ENCODE assay signal across 9 cellular contexts in genomic region chr4:122542411-122543236, GRCh38.
DNase-seq lines count a peak whose midpoint lies in the region; ATAC-seq and TF ChIP-seq lines count a peak whose summit lies in the region.
"Had no signal": no experiment of that assay in that cellular context is flagged by ENCODE, and none has a peak within 500 bp of the region (broad histone marks: within the 10 kb centered on the region; RNA-seq: fewer than 3 reads in every experiment).

No MANE protein-coding gene starts in this region.

- H3K27me3 Mint-ChIP-seq in activated T-cell treated with anti-CD3 and anti-CD28 coated beads, Interleukin-2, amount 50 U/mL, for 72 hours (ENCODE audit: low read depth), result no peaks in the 10 kb centered on the region
- no peaks in the 10 kb centered on the region for H3K27me3 Mint-ChIP-seq in activated CD4-positive, alpha-beta memory T cell treated with anti-CD3 and anti-CD28 coated beads, Interleukin-2, amount 10 ng/mL, durations not matched to agents 7 days and 5 days

- H3F3A ChIP-seq in smooth muscle cell (ENCODE audit: low read depth), result no peaks in the 10 kb centered on the region

- no peaks in the 10 kb centered on the region for H3K9me3 ChIP-seq in ovary
- no peaks in the 10 kb centered on the region for H3K9me3 ChIP-seq in smooth muscle cell (replicated peaks; ENCODE audit: low read depth)

- H3K4me3 ChIP-seq in ovary (no peak overlapping the region), smooth muscle cell (no peak overlapping the region)

- 47 to 56% (median 47%) methylated on average over 3 of the region's 3 CpGs for WGBS in ovary, 3 donors
- WGBS in smooth muscle cell (ENCODE audit: low lambda C conversion rate), result 45% methylated on average over 3 of the region's 3 CpGs

- H3K4me2 ChIP-seq in smooth muscle cell, result no peak overlapping the region

- H3K27ac ChIP-seq in ovary (no peak overlapping the region), smooth muscle cell (ENCODE audit: low read depth) (no peak overlapping the region)

- H3K4me3 Mint-ChIP-seq in activated T-cell treated with anti-CD3 and anti-CD28 coated beads, Interleukin-2, amount 50 U/mL, for 72 hours, result peak overlapping the region; percentile 69 to 82
- no peak overlapping the region for H3K4me3 Mint-ChIP-seq in activated CD4-positive, alpha-beta memory T cell treated with anti-CD3 and anti-CD28 coated beads, Interleukin-2, amount 10 ng/mL, durations not matched to agents 7 days and 5 days
- H3K4me3 Mint-ChIP-seq: CD14-positive monocyte had no signal

- H3K9ac ChIP-seq in smooth muscle cell (ENCODE audit: low read depth), result no peak overlapping the region

- H3K27me3 ChIP-seq in ovary, result no peaks in the 10 kb centered on the region
- no peaks in the 10 kb centered on the region for H3K27me3 ChIP-seq in smooth muscle cell (ENCODE audit: low read depth)

- H3K79me2 ChIP-seq in smooth muscle cell (ENCODE audit: low read depth), result no peaks in the 10 kb centered on the region

- intact Hi-C loops in ovary (cut with DNase I), result no loop called here

- no peaks in the 10 kb centered on the region for H3K36me3 ChIP-seq in ovary
- H3K36me3 ChIP-seq in smooth muscle cell (ENCODE audit: low read depth), result no peaks in the 10 kb centered on the region

- TF ChIP-seq POLR2A in ovary (IDR thresholded peaks at IDR 0.05), result no peak

- TF ChIP-seq EP300 in ovary (IDR thresholded peaks at IDR 0.05), result no peak

- TF ChIP-seq CTCF in ovary (IDR thresholded peaks at IDR 0.05), result no peak
- no peak for TF ChIP-seq CTCF in smooth muscle cell (IDR thresholded peaks at IDR 0.05; ENCODE audit: borderline replicate concordance, insufficient read depth, poor library complexity, severe bottlenecking)

- no peaks in the 10 kb centered on the region for H3K9me3 Mint-ChIP-seq in activated T-cell treated with anti-CD3 and anti-CD28 coated beads, Interleukin-2, amount 50 U/mL, for 72 hours
- H3K9me3 Mint-ChIP-seq in activated CD4-positive, alpha-beta memory T cell treated with anti-CD3 and anti-CD28 coated beads, Interleukin-2, amount 10 ng/mL, durations not matched to agents 7 days and 5 days, result no peaks in the 10 kb centered on the region

- peak; percentile 26 to 44 for DNase-seq in activated T-cell treated with anti-CD3 and anti-CD28 coated beads, Interleukin-2, amount 50 U/mL, for 72 hours
- DNase-seq in activated T-cell treated with anti-CD3 and anti-CD28 coated beads for 4 hours (no peak), ovary (no peak), smooth muscle cell (lab: John Stamatoyannopoulos, UW; ENCODE audit: unreplicated experiment) (no peak), D341Med (ENCODE audit: low spot score) (no peak)
- DNase-seq in activated CD4-positive, alpha-beta memory T cell treated with anti-CD3 and anti-CD28 coated beads, Interleukin-2, amount 10 ng/mL, durations not matched to agents 7 days and 5 days, result no peak
- no peak for DNase-seq in stimulated activated naive CD8-positive, alpha-beta T cell treated with anti-CD3 and anti-CD28 coated beads, Interleukin-15, Interleukin-2, amounts not matched to agents 100 U/mL and 50 U/mL, for 24 hours

- H3K36me3 Mint-ChIP-seq in activated T-cell treated with anti-CD3 and anti-CD28 coated beads, Interleukin-2, amount 50 U/mL, for 72 hours (ENCODE audit: insufficient read depth in 2 of 2), result no peaks in the 10 kb centered on the region
- peaks cover 2% of the 10 kb centered on the region for H3K36me3 Mint-ChIP-seq in activated CD4-positive, alpha-beta memory T cell treated with anti-CD3 and anti-CD28 coated beads, Interleukin-2, amount 10 ng/mL, durations not matched to agents 7 days and 5 days (ENCODE audit: low read depth)
- H3K36me3 Mint-ChIP-seq: CD14-positive monocyte had no signal

- peak overlapping the region; percentile 91 for H3K27ac Mint-ChIP-seq in activated T-cell treated with anti-CD3 and anti-CD28 coated beads, Interleukin-2, amount 50 U/mL, for 72 hours
- peak overlapping the region; percentile 72 for H3K27ac Mint-ChIP-seq in activated CD4-positive, alpha-beta memory T cell treated with anti-CD3 and anti-CD28 coated beads, Interleukin-2, amount 10 ng/mL, durations not matched to agents 7 days and 5 days
- H3K27ac Mint-ChIP-seq: CD14-positive monocyte had no signal

- POLR2A ChIA-PET in activated CD4-positive, alpha-beta memory T cell treated with anti-CD3 and anti-CD28 coated beads, Interleukin-2, amount 10 ng/mL, durations not matched to agents 7 days and 5 days (lab: Charles Lee), result interaction anchor here (0.8 to 1.2 kb wide), 4 partner anchors 10 to 86 kb away, joined by 3 to 6 read pairs (median 4); partner anchors contain the start of gene IL2

- peaks cover 89% of the 10 kb centered on the region for H3K4me1 Mint-ChIP-seq in activated T-cell treated with anti-CD3 and anti-CD28 coated beads, Interleukin-2, amount 50 U/mL, for 72 hours (ENCODE audit: low read depth)
- H3K4me1 Mint-ChIP-seq in activated CD4-positive, alpha-beta memory T cell treated with anti-CD3 and anti-CD28 coated beads, Interleukin-2, amount 10 ng/mL, durations not matched to agents 7 days and 5 days, result peaks cover 46% of the 10 kb centered on the region

- H4K20me1 ChIP-seq in smooth muscle cell (ENCODE audit: low read depth), result no peaks in the 10 kb centered on the region

- H3K4me1 ChIP-seq in ovary (ENCODE audit: insufficient read depth) (no peaks in the 10 kb centered on the region), smooth muscle cell (ENCODE audit: low read depth) (no peaks in the 10 kb centered on the region)

- CTCF ChIA-PET in activated CD4-positive, alpha-beta memory T cell treated with anti-CD3 and anti-CD28 coated beads, Interleukin-2, amount 10 ng/mL, durations not matched to agents 7 days and 5 days (lab: Charles Lee), result interaction anchor here (2.5 kb wide), 1 partner anchor 35 kb away, joined by 11 read pairs; no protein-coding TSS in a partner anchor

- H2AFZ ChIP-seq in smooth muscle cell (ENCODE audit: low read depth), result no peak overlapping the region

- ATAC-seq in activated T-cell treated with anti-CD3 and anti-CD28 coated beads, Interleukin-2, amount 50 U/mL, for 72 hours (replicated peaks in 1 of 2), result peak; percentile 84 to 88
- ATAC-seq in HG02870 (IDR thresholded peaks at IDR 0.05; ENCODE audit: unreplicated experiment), result peak; percentile 91
- peak; percentile 55 for ATAC-seq in stimulated activated naive CD8-positive, alpha-beta T cell treated with anti-CD3 and anti-CD28 coated beads, Interleukin-15, Interleukin-2, amounts not matched to agents 100 U/mL and 50 U/mL, for 24 hours

Comparison
In these comparisons a context has a peak if more than half of its experiments do, and no peak if none do; other contexts are left out.
1. DNase-seq: peak in activated T-cell treated with anti-CD3 and anti-CD28 coated beads, Interleukin-2, amount 50 U/mL, for 72 hours (2 of 2); none in activated T-cell treated with anti-CD3 and anti-CD28 coated beads for 4 hours (single experiment), activated CD4-positive, alpha-beta memory T cell treated with anti-CD3 and anti-CD28 coated beads, Interleukin-2, amount 10 ng/mL, durations not matched to agents 7 days and 5 days (single experiment), stimulated activated naive CD8-positive, alpha-beta T cell treated with anti-CD3 and anti-CD28 coated beads, Interleukin-15, Interleukin-2, amounts not matched to agents 100 U/mL and 50 U/mL, for 24 hours (single experiment), ovary (0 of 5), smooth muscle cell (single experiment) and D341Med (single experiment).
2. Peak in every context shown above with its lines, with median percentiles within 50 percentile points of each other: ATAC-seq.